11 cellular contexts compared by ENCODE assay signal in the genomic region with DNA sequence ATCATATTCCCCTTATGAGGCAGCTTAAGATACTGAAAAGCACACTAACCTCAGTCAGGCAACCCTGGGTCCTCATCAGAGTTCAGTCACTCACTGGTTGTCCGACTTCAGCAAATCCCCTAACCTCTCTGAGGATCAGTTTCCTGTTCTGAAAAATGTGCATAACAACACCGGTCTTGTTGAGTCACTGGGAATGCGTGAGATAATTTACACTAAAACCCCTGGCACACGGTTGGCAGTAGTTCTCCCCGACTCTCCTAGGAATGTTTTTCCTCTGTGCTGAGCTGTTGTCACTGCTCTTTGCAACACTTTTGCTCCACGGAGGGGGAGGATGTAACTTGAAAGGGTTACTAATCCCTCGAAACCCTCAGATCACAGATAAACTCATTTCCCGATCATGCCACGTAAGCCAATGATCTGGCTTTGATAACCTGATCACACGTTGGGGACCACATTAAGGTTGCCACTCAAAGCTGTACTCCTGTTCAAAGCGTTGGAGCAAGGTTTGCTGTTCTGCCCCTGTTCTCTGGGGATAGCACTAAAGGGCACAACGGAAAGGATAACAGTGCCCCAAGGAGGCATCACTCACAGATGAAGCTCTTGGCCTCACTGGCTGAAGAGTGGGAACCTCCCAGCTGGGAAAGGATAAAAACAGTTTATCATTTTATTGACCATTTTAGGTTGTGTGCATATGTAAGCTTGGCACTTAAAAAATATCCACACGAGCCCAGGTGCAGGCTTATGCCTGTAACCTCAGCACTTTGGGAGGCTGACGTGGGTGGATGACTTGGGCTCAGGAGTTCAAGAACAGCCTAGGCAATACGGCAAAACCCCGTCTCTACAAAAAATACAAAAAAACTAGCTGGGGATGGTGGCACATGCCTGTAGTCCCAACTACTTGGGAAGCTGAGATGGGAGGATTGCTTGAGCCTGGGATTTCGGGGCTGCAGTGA. TPM values are rescaled to one million over a fixed set of nuclear protein-coding genes. Genes with fewer than 3 reads are reported as not detected.
DNase-seq lines count a peak whose midpoint lies in the region; ATAC-seq and TF ChIP-seq lines count a peak whose summit lies in the region.
"Had no signal": no experiment of that assay in that cellular context is flagged by ENCODE, and none has a peak within 500 bp of the region (broad histone marks: within the 10 kb centered on the region; RNA-seq: fewer than 3 reads in every experiment).

No MANE protein-coding gene starts in this region.

- peaks cover 64% of the 10 kb centered on the region for H3K4me1 Mint-ChIP-seq in activated T-helper 1 cell treated with anti-CD3 and anti-CD28 coated beads, Interleukin-12 subunit alpha, Interleukin-12 subunit beta, Interleukin-2, Interleukin-4 antibody, amounts not matched to agents 30 ng/mL and 10 ng/mL and 1 ng/mL, durations not matched to agents 14 hours and 24 hours and 36 hours (ENCODE audit: low read depth)

- H3K4me3 ChIP-seq in left ventricle myocardium inferior (no peak overlapping the region), lower lobe of right lung (no peak overlapping the region), subcutaneous abdominal adipose tissue (ENCODE audit: low read depth in 1 of 5, low read length in 5 of 5) (peak overlapping the region in 3 of 5 donors; percentile 2 to 34 (median 14))
- H3K4me3 ChIP-seq: colonic mucosa, thyroid gland had no signal

- ATAC-seq in Right ventricle myocardium superior (ENCODE audit: poor library complexity) (no peak), lower lobe of right lung (no peak), HG02588 (IDR thresholded peaks at IDR 0.05; ENCODE audit: unreplicated experiment) (no peak)

- peaks cover 7% of the 10 kb centered on the region for H3K9me3 Mint-ChIP-seq in activated T-helper 1 cell treated with anti-CD3 and anti-CD28 coated beads, Interleukin-12 subunit alpha, Interleukin-12 subunit beta, Interleukin-2, Interleukin-4 antibody, amounts not matched to agents 30 ng/mL and 10 ng/mL and 1 ng/mL, durations not matched to agents 14 hours and 24 hours and 36 hours

- H3K36me3 Mint-ChIP-seq in activated T-helper 1 cell treated with anti-CD3 and anti-CD28 coated beads, Interleukin-12 subunit alpha, Interleukin-12 subunit beta, Interleukin-2, Interleukin-4 antibody, amounts not matched to agents 30 ng/mL and 10 ng/mL and 1 ng/mL, durations not matched to agents 14 hours and 24 hours and 36 hours (ENCODE audit: low read depth), result peaks cover 8% of the 10 kb centered on the region

- H3K4me3 Mint-ChIP-seq in activated T-helper 1 cell treated with anti-CD3 and anti-CD28 coated beads, Interleukin-12 subunit alpha, Interleukin-12 subunit beta, Interleukin-2, Interleukin-4 antibody, amounts not matched to agents 30 ng/mL and 10 ng/mL and 1 ng/mL, durations not matched to agents 14 hours and 24 hours and 36 hours, result peak overlapping the region; percentile 80

- H3K4me1 ChIP-seq in left ventricle myocardium inferior (peaks cover 48% of the 10 kb centered on the region), lower lobe of right lung (peaks cover 47% of the 10 kb centered on the region), subcutaneous abdominal adipose tissue (ENCODE audit: control insufficient read depth in 5 of 5, insufficient read depth in 5 of 5, low read length in 5 of 5) (peaks cover 11 to 34% (median 31%) of the 10 kb centered on the region in 5 donors)
- H3K4me1 ChIP-seq: colonic mucosa had no signal

- H3K9ac ChIP-seq in subcutaneous abdominal adipose tissue (ENCODE audit: low read length in 5 of 5), result peak overlapping the region in 1 of 5 donors; percentile 17

- H3K27me3 Mint-ChIP-seq in activated T-helper 1 cell treated with anti-CD3 and anti-CD28 coated beads, Interleukin-12 subunit alpha, Interleukin-12 subunit beta, Interleukin-2, Interleukin-4 antibody, amounts not matched to agents 30 ng/mL and 10 ng/mL and 1 ng/mL, durations not matched to agents 14 hours and 24 hours and 36 hours (ENCODE audit: insufficient read depth), result no peaks in the 10 kb centered on the region

- H3K27ac Mint-ChIP-seq in activated T-helper 1 cell treated with anti-CD3 and anti-CD28 coated beads, Interleukin-12 subunit alpha, Interleukin-12 subunit beta, Interleukin-2, Interleukin-4 antibody, amounts not matched to agents 30 ng/mL and 10 ng/mL and 1 ng/mL, durations not matched to agents 14 hours and 24 hours and 36 hours, result peak overlapping the region; percentile 94

- TF ChIP-seq CTCF in left ventricle myocardium inferior (IDR thresholded peaks at IDR 0.05; ENCODE audit: borderline replicate concordance), result no peak
- TF ChIP-seq CTCF in lower lobe of right lung (IDR thresholded peaks at IDR 0.05), result no peak

- H3K27ac ChIP-seq in left ventricle myocardium inferior (replicated peaks) (peak overlapping the region; percentile 54), lower lobe of right lung (peak overlapping the region; percentile 25), subcutaneous abdominal adipose tissue (ENCODE audit: low read depth, low read length) (no peak overlapping the region)
- H3K27ac ChIP-seq: colonic mucosa had no signal

- H3K27me3 ChIP-seq in left ventricle myocardium inferior (ENCODE audit: low read depth), result peaks cover 17% of the 10 kb centered on the region
- H3K27me3 ChIP-seq in lower lobe of right lung (ENCODE audit: low read depth), result no peaks in the 10 kb centered on the region
- H3K27me3 ChIP-seq in subcutaneous abdominal adipose tissue (ENCODE audit: control insufficient read depth in 5 of 5, insufficient read depth in 4 of 5, low read length in 5 of 5), result no peaks in the 10 kb centered on the region
- H3K27me3 ChIP-seq: colonic mucosa, thyroid gland had no signal

- no peaks in the 10 kb centered on the region for H3K36me3 ChIP-seq in left ventricle myocardium inferior
- no peaks in the 10 kb centered on the region for H3K36me3 ChIP-seq in lower lobe of right lung
- H3K36me3 ChIP-seq in subcutaneous abdominal adipose tissue (ENCODE audit: control insufficient read depth in 5 of 5, insufficient read depth in 5 of 5, low read length in 5 of 5), result no peaks in the 10 kb centered on the region
- H3K36me3 ChIP-seq: colonic mucosa, thyroid gland had no signal

- H3K9me3 ChIP-seq in left ventricle myocardium inferior (replicated peaks) (no peaks in the 10 kb centered on the region), lower lobe of right lung (no peaks in the 10 kb centered on the region), subcutaneous abdominal adipose tissue (ENCODE audit: control insufficient read depth in 5 of 5, low read length in 5 of 5) (no peaks in the 10 kb centered on the region)
- H3K9me3 ChIP-seq: colonic mucosa, thyroid gland had no signal

- DNase-seq in left ventricle myocardium inferior (no peak), Right ventricle myocardium superior (no peak), lower lobe of right lung (no peak), SW 1271 (lab: John Stamatoyannopoulos, UW) (no peak), DMS153 treated with DMSO at 0.1 percent for 48 hours (lab: John Stamatoyannopoulos, UW; ENCODE audit: unreplicated experiment) (no peak)
- peak; percentile 67 for DNase-seq in activated T-helper 1 cell treated with anti-CD3 and anti-CD28 coated beads, Interleukin-12 subunit alpha, Interleukin-12 subunit beta, Interleukin-2, Interleukin-4 antibody, amounts not matched to agents 30 ng/mL and 10 ng/mL and 1 ng/mL, durations not matched to agents 14 hours and 24 hours and 36 hours (ENCODE audit: low spot score)
- DNase-seq: colonic mucosa, NCI-H2107, thyroid gland had no signal

- intact Hi-C loops in left ventricle myocardium inferior (cut with micrococcal nuclease), result no loop called here
- intact Hi-C loops in Right ventricle myocardium superior (cut with DNase I), result loop anchor here (5.0 kb wide), 1 partner anchor 71 kb away; no protein-coding TSS in a partner anchor
- intact Hi-C loops in activated T-helper 1 cell treated with anti-CD3 and anti-CD28 coated beads, Interleukin-12 subunit alpha, Interleukin-12 subunit beta, Interleukin-2, Interleukin-4 antibody, amounts not matched to agents 30 ng/mL and 10 ng/mL and 1 ng/mL, durations not matched to agents 14 hours and 24 hours and 36 hours (cut with micrococcal nuclease), result loop anchor here (1.0 to 10.0 kb wide), 7 partner anchors 13 to 399 kb away; partner anchors contain the start of genes GDI2, IL2RA and TASOR2
- intact Hi-C loops in lower lobe of right lung (cut with DNase I), result no loop called here

RNA-seq across cellular contexts. Expression of gene RBM17, which starts 5.0 kb away (rescaled TPM):
- total RNA-seq in left ventricle myocardium inferior (56.1 TPM), Right ventricle myocardium superior (64.3 TPM), lower lobe of right lung (90.8 TPM)
- 265 and 283 TPM in 2 replicates for total RNA-seq in activated T-helper 1 cell treated with anti-CD3 and anti-CD28 coated beads, Interleukin-12 subunit alpha, Interleukin-12 subunit beta, Interleukin-2, Interleukin-4 antibody, amounts not matched to agents 30 ng/mL and 10 ng/mL and 1 ng/mL, durations not matched to agents 14 hours and 24 hours and 36 hours

RNA-seq across cellular contexts. Expression of gene IL2RA, which starts 21.6 kb away (rescaled TPM):
- 2.3 TPM for total RNA-seq in left ventricle myocardium inferior
- 2.3 TPM for total RNA-seq in Right ventricle myocardium superior
- 1,237 and 1,254 TPM in 2 replicates for total RNA-seq in activated T-helper 1 cell treated with anti-CD3 and anti-CD28 coated beads, Interleukin-12 subunit alpha, Interleukin-12 subunit beta, Interleukin-2, Interleukin-4 antibody, amounts not matched to agents 30 ng/mL and 10 ng/mL and 1 ng/mL, durations not matched to agents 14 hours and 24 hours and 36 hours
- total RNA-seq in lower lobe of right lung, result 2.9 TPM

Comparison
In these comparisons a context has a peak if more than half of its experiments do, and no peak if none do; other contexts are left out.
1. intact Hi-C loops: an anchor here in Right ventricle myocardium superior (5.0 kb wide) and activated T-helper 1 cell treated with anti-CD3 and anti-CD28 coated beads, Interleukin-12 subunit alpha, Interleukin-12 subunit beta, Interleukin-2, Interleukin-4 antibody, amounts not matched to agents 30 ng/mL and 10 ng/mL and 1 ng/mL, durations not matched to agents 14 hours and 24 hours and 36 hours (1.0 to 10.0 kb wide); none called in left ventricle myocardium inferior and lower lobe of right lung.
2. H3K4me3 ChIP-seq: peak in subcutaneous abdominal adipose tissue (3 of 5); none in left ventricle myocardium inferior (single experiment) and lower lobe of right lung (single experiment).
3. RNA of gene IL2RA, which starts 21.6 kb away (total RNA-seq): 1,237 to 1,254 TPM in activated T-helper 1 cell treated with anti-CD3 and anti-CD28 coated beads, Interleukin-12 subunit alpha, Interleukin-12 subunit beta, Interleukin-2, Interleukin-4 antibody, amounts not matched to agents 30 ng/mL and 10 ng/mL and 1 ng/mL, durations not matched to agents 14 hours and 24 hours and 36 hours; 2.9 TPM in lower lobe of right lung (single experiment), 2.3 TPM in left ventricle myocardium inferior (single experiment) and 2.3 TPM in Right ventricle myocardium superior (single experiment); every median in the first group is over 100 times any median in the second.